ENCODE assay signal across 9 cellular contexts in genomic region chr1:89822999-89823628, GRCh38. TPM values are rescaled to one million over a fixed set of nuclear protein-coding genes. Genes with fewer than 3 reads are reported as not detected.
DNase-seq lines count a peak whose midpoint lies in the region; FAIRE-seq and TF ChIP-seq lines count a peak whose summit lies in the region.
"Had no signal": no experiment of that assay in that cellular context is flagged by ENCODE, and none has a peak within 500 bp of the region (broad histone marks: within the 10 kb centered on the region; RNA-seq: fewer than 3 reads in every experiment).

No MANE protein-coding gene starts in this region.

- H4K20me1 ChIP-seq in H1 (replicated peaks in 1 of 2; ENCODE audit: control insufficient read depth in 1 of 2, insufficient read depth in 2 of 2, low read length in 2 of 2), result peaks cover 3 to 10% of the 10 kb centered on the region in 2 experiments

- H3K4me1 Mint-ChIP-seq in progenitor cell of endocrine pancreas (ENCODE audit: low read depth), result peaks cover 35% of the 10 kb centered on the region

- CTCF ChIA-PET in H1 (lab: Charles Lee; ENCODE audit: partially characterized antibody), result interaction anchor here (0.7 to 3.2 kb wide), 3 partner anchors 12 to 153 kb away, joined by 3 to 23 read pairs (median 3); no protein-coding TSS in a partner anchor

- peak overlapping the region in 1 of 4 experiments; percentile 38; a peak in 1 of 7 replicates for H3K9ac ChIP-seq in H1 (replicated peaks in 1 of 4; ENCODE audit: extremely low read depth in 1 of 4, low read depth in 3 of 4, low read length in 3 of 4)

- TF ChIP-seq CTCF in NB4 (IDR thresholded peaks at IDR 0.05; ENCODE audit: low read depth, low read length) (no peak), H1 (IDR thresholded peaks at IDR 0.05; ENCODE audit: control extremely low read depth in 1 of 3, insufficient read depth in 1 of 3, low read depth in 1 of 3, low read length in 3 of 3) (no peak), progenitor cell of endocrine pancreas (IDR thresholded peaks at IDR 0.05; ENCODE audit: unreplicated experiment) (no peak), ascending aorta (IDR thresholded peaks at IDR 0.05) (no peak), uterus (IDR thresholded peaks at IDR 0.05) (no peak)

- H3K23me2 ChIP-seq in H1 (ENCODE audit: low read depth, low read length), result peaks cover 9% of the 10 kb centered on the region

- H3K9me3 Mint-ChIP-seq in progenitor cell of endocrine pancreas (ENCODE audit: low read depth), result no peaks in the 10 kb centered on the region

- H3K9me3 ChIP-seq in H1 (ENCODE audit: insufficient read depth in 2 of 2, low read depth in 1 of 2, low read length in 1 of 2), result no peaks in the 10 kb centered on the region
- H3K9me3 ChIP-seq in ascending aorta, result no peaks in the 10 kb centered on the region
- no peaks in the 10 kb centered on the region for H3K9me3 ChIP-seq in uterus

- no peak for TF ChIP-seq EP300 in H1 (IDR thresholded peaks at IDR 0.05; ENCODE audit: borderline replicate concordance in 1 of 2, low read depth in 2 of 2, low read length in 2 of 2)

- H3K56ac ChIP-seq in H1 (replicated peaks; ENCODE audit: insufficient read length, low read depth, low read length), result no peak overlapping the region

- intact Hi-C loops in ascending aorta (cut with DNase I), result loop anchor here (5.0 kb wide), 1 partner anchor 169 kb away; no protein-coding TSS in a partner anchor
- intact Hi-C loops in uterus (cut with DNase I; ENCODE audit: low total_unique reads), result no loop called here

- H3K36me3 ChIP-seq in H1 (ENCODE audit: control insufficient read depth in 2 of 4, insufficient read depth in 4 of 4, low read length in 3 of 4), result peaks cover 0 to 11% (median 5%) of the 10 kb centered on the region in 4 experiments; a peak in 2 of 8 replicates
- no peaks in the 10 kb centered on the region for H3K36me3 ChIP-seq in ascending aorta
- H3K36me3 ChIP-seq in uterus, result no peaks in the 10 kb centered on the region

- TF ChIP-seq POLR2A in NB4 (IDR thresholded peaks at IDR 0.05; ENCODE audit: extremely low read depth, insufficient read length) (no peak), H1 (IDR thresholded peaks at IDR 0.05; ENCODE audit: control extremely low read depth in 1 of 2, low read depth in 2 of 2, low read length in 2 of 2) (no peak), uterus (IDR thresholded peaks at IDR 0.05) (no peak)

- H2BK15ac ChIP-seq in H1 (ENCODE audit: low read length), result no peak overlapping the region

- POLR2A ChIA-PET in H1 (lab: Charles Lee; ENCODE audit: partially characterized antibody), result interaction anchor here (0.7 to 7.1 kb wide), 8 partner anchors 10 to 116 kb away, joined by 3 to 87 read pairs (median 6); no protein-coding TSS in a partner anchor

- H3K4me2 ChIP-seq in H1 (ENCODE audit: insufficient read depth in 1 of 2, low read depth in 2 of 2, low read length in 2 of 2), result peak overlapping the region; percentile 89 to 96

- no peak overlapping the region for H2AFZ ChIP-seq in H1 (ENCODE audit: low read length)

- 86% methylated on average over 4 of the region's 4 CpGs; no CpG with 5 or more reads in 1 of the 2 experiments for WGBS in H1 (ENCODE audit: extremely low coverage in 1 of 2, insufficient coverage in 1 of 2, insufficient read length in 1 of 2, insufficient replicate concordance in 2 of 2, low coverage in 1 of 2, low lambda C conversion rate in 2 of 2, missing lambda C conversion rate in 1 of 2), 2 experiments

- H2BK5ac ChIP-seq in H1 (ENCODE audit: low read depth, low read length), result no peak overlapping the region

- DNase-seq in SIG-M5 treated with dmso at 0.1 percent for 504 hours (lab: John Stamatoyannopoulos, UW; ENCODE audit: unreplicated experiment) (peak; percentile 66), SIG-M5 (lab: John Stamatoyannopoulos, UW) (no peak), NB4 (ENCODE audit: low read depth) (peak; percentile 84), H1 (ENCODE audit: low read depth in 1 of 2, low spot score in 2 of 2) (no peak), progenitor cell of endocrine pancreas (ENCODE audit: low spot score, unreplicated experiment) (no peak), ascending aorta (ENCODE audit: low spot score in 2 of 2) (no peak), uterus (no peak)
- DNase-seq in stimulated activated CD4-positive, alpha-beta T cell treated with anti-CD3 and anti-CD28 coated beads, Interleukin-2, amount 100 ng/mL, for 48 hours, result no peak
- DNase-seq: stimulated activated CD4-positive, alpha-beta T cell treated with anti-CD3 and anti-CD28 coated beads, Interleukin-4, amount 100 ng/mL, for 24 hours had no signal

- no peak for FAIRE-seq in H1 (lab: Jason Lieb, UNC)

- H2BK120ac ChIP-seq in H1 (replicated peaks; ENCODE audit: low read depth, low read length), result no peak overlapping the region

- TF ChIP-seq RAD21 in H1 (IDR thresholded peaks at IDR 0.05 in 1 of 2, conservative IDR thresholded peaks at IDR 0.05 in 1 of 2; ENCODE audit: low read depth in 2 of 2, low read length in 2 of 2), result no peak

- H3K4ac ChIP-seq in H1 (replicated peaks; ENCODE audit: insufficient read length, low read depth, low read length), result no peak overlapping the region

- H4K5ac ChIP-seq in H1 (ENCODE audit: insufficient read length, low read depth, low read length), result no peak overlapping the region

- peak overlapping the region; percentile 88 for H3K4me3 Mint-ChIP-seq in progenitor cell of endocrine pancreas (ENCODE audit: low read depth)

- no peak overlapping the region for H3K23ac ChIP-seq in H1 (ENCODE audit: insufficient read length)

- H2BK12ac ChIP-seq in H1 (ENCODE audit: low read depth, low read length), result no peak overlapping the region

- peaks cover 0 to 5% (median 3%) of the 10 kb centered on the region in 4 experiments; a peak in 6 of 7 replicates for H3K4me1 ChIP-seq in H1 (replicated peaks in 1 of 4; ENCODE audit: control insufficient read depth in 3 of 4, insufficient read depth in 4 of 4, low read length in 3 of 4)
- H3K4me1 ChIP-seq in ascending aorta, result peaks cover 0 to 3% of the 10 kb centered on the region in 2 donors
- no peaks in the 10 kb centered on the region for H3K4me1 ChIP-seq in uterus

- no peaks in the 10 kb centered on the region for H3K27me3 Mint-ChIP-seq in progenitor cell of endocrine pancreas

- no peak overlapping the region for H3K27ac Mint-ChIP-seq in progenitor cell of endocrine pancreas

- no peak overlapping the region for H2BK20ac ChIP-seq in H1 (ENCODE audit: low read length)

- no peak overlapping the region for H2AK5ac ChIP-seq in H1 (ENCODE audit: low read depth, low read length)

- H3K18ac ChIP-seq in H1 (ENCODE audit: extremely low read depth, low read length), result no peak overlapping the region

- H3K14ac ChIP-seq in H1 (ENCODE audit: insufficient read length), result no peak overlapping the region

- peaks cover 12% of the 10 kb centered on the region for H3K79me1 ChIP-seq in H1 (ENCODE audit: low read depth, low read length)

- H3K36me3 Mint-ChIP-seq in progenitor cell of endocrine pancreas (ENCODE audit: insufficient read depth), result peaks cover 14% of the 10 kb centered on the region

- H3K4me3 ChIP-seq in NB4 (ENCODE audit: low read depth, low read length) (peak overlapping the region; percentile 95), H1 (ENCODE audit: extremely low read depth in 1 of 4, insufficient read depth in 2 of 4, low read depth in 3 of 4, low read length in 4 of 4) (peak overlapping the region in 2 of 4 experiments; percentile 75 to 82; a peak in 3 of 8 replicates), ascending aorta (no peak overlapping the region), uterus (no peak overlapping the region)

- H3K79me2 ChIP-seq in H1 (ENCODE audit: control insufficient read depth in 1 of 2, insufficient read depth in 2 of 2, low read length in 2 of 2), result peaks cover 23 to 69% of the 10 kb centered on the region in 2 experiments

- no peak overlapping the region for H3K27ac ChIP-seq in H1 (ENCODE audit: low read depth, low read length)
- H3K27ac ChIP-seq in ascending aorta, result no peak overlapping the region
- no peak overlapping the region for H3K27ac ChIP-seq in uterus

- no peak overlapping the region for H4K8ac ChIP-seq in H1 (ENCODE audit: extremely low read depth, insufficient read depth, low read length)

- H3K27me3 ChIP-seq in H1 (replicated peaks in 1 of 4; ENCODE audit: control insufficient read depth in 3 of 4, extremely low read depth in 1 of 4, insufficient read depth in 3 of 4, low read length in 3 of 4), result peaks cover 0 to 5% (median 2%) of the 10 kb centered on the region in 4 experiments; a peak in 4 of 7 replicates
- no peaks in the 10 kb centered on the region for H3K27me3 ChIP-seq in ascending aorta
- H3K27me3 ChIP-seq in uterus, result no peaks in the 10 kb centered on the region

- H4K91ac ChIP-seq in H1 (replicated peaks; ENCODE audit: insufficient read length, low read length), result no peak overlapping the region

TF ChIP-seq in H1, 55 proteins besides CTCF, POLR2A, EP300 and RAD21:
- TF ChIP-seq ZNF274 (IDR thresholded peaks at IDR 0.05; ENCODE audit: borderline replicate concordance, extremely low read depth, low read length) (no peak), SAP30 (IDR thresholded peaks at IDR 0.05; ENCODE audit: insufficient read depth, insufficient replicate concordance, low read length) (no peak), TBP (IDR thresholded peaks at IDR 0.05; ENCODE audit: low read depth, low read length) (no peak), POLR2AphosphoS5 (IDR thresholded peaks at IDR 0.05; ENCODE audit: low read depth, low read length) (no peak), SUZ12 (IDR thresholded peaks at IDR 0.05; ENCODE audit: low read length) (no peak), CEBPB (IDR thresholded peaks at IDR 0.05; ENCODE audit: low read depth, low read length) (peak; percentile 79; the same call in 1 of the 2 replicates)

RNA-seq across cellular contexts. Expression of gene LRRC8D, which starts 2.3 kb away (rescaled TPM):
- total RNA-seq in H1 (2021; fragmentation: NEBNext Ultra II Directional; extraction: Animal tissue kit (Norgen Biotek cat#: 25700)), result 58.5 and 58.9 TPM in 2 replicates
- polyA plus RNA-seq in H1 (2011; rRNA removed), result 42.0 and 49.1 TPM in 2 replicates
- polyA plus RNA-seq in H1 (2011; cell fraction: cytosol; rRNA removed), result 48.4 TPM
- polyA plus RNA-seq in H1 (2011; cell fraction: nucleus; rRNA removed), result 45.7 TPM
- 29.8 to 37.9 TPM (median 34.2 TPM) in 4 replicates for polyA plus RNA-seq in H1 (2012, experiment 1 of 2)
- 3.1 TPM for polyA plus RNA-seq in H1 (2012, experiment 2 of 2)
- polyA plus RNA-seq in H1 (2013, experiment 1 of 2), result 44.7 TPM
- 50.3 TPM for polyA plus RNA-seq in H1 (2013, experiment 2 of 2)
- 90.4 and 90.6 TPM in 2 replicates for polyA minus RNA-seq in H1 (2011; rRNA and poly(A)+ RNA removed)
- 49.9 TPM for polyA minus RNA-seq in H1 (2011; cell fraction: cytosol; rRNA and poly(A)+ RNA removed)
- polyA minus RNA-seq in H1 (2011; cell fraction: nucleus; rRNA and poly(A)+ RNA removed), result 53.5 TPM
- total RNA-seq in progenitor cell of endocrine pancreas, result 41.2 and 42.1 TPM in 2 replicates
- 1.3 TPM for total RNA-seq in ascending aorta
- 10 to 100 TPM; 12.0 to 47.4 (median 17.8) TPM for total RNA-seq in uterus

Comparison
In these comparisons a context has a peak if more than half of its experiments do, and no peak if none do; other contexts are left out.
1. DNase-seq: peak in SIG-M5 treated with dmso at 0.1 percent for 504 hours (single experiment) and NB4 (single experiment); none in SIG-M5 (single experiment), H1 (0 of 2), progenitor cell of endocrine pancreas (single experiment), ascending aorta (0 of 2), uterus (0 of 2) and stimulated activated CD4-positive, alpha-beta T cell treated with anti-CD3 and anti-CD28 coated beads, Interleukin-2, amount 100 ng/mL, for 48 hours (0 of 2).